In genomic region chr6:121333694-121334093, GRCh38 we compare ENCODE assay signal across 7 cellular contexts. TPM values are rescaled to one million over a fixed set of nuclear protein-coding genes. Genes with fewer than 3 reads are reported as not detected.
A peak's percentile ranks its signal among the peaks of the same experiment; 100 is the strongest.
DNase-seq lines count a peak whose midpoint lies in the region; ATAC-seq and TF ChIP-seq lines count a peak whose summit lies in the region.
"Not testable (repeated sequence)": the region's sequence is repeated elsewhere in the genome, so short reads cannot be mapped to it uniquely, and the experiment has no call there.

No MANE protein-coding gene starts in this region.

- not testable (repeated sequence) for TF ChIP-seq CTCF in PC-3 (conservative IDR thresholded peaks at IDR 0.05; ENCODE audit: low read depth, low read length); heart right ventricle (IDR thresholded peaks at IDR 0.05); smooth muscle cell (IDR thresholded peaks at IDR 0.05; ENCODE audit: borderline replicate concordance, insufficient read depth, poor library complexity, severe bottlenecking)

- intact Hi-C loops in PC-3 (cut with micrococcal nuclease); heart right ventricle (cut with DNase I): not testable (repeated sequence)
- intact Hi-C loops in naive thymus-derived CD4-positive, alpha-beta T cell (cut with micrococcal nuclease) = loop anchor here (1.0 to 10.0 kb wide), 7 partner anchors 15 to 1983 kb away; partner anchors contain the start of genes HSF2 (in 2 of the 2) and SERINC1 (in 2 of the 2)

- BruUV-seq in PC-3 (replicated peaks; lab: Mats Ljungman, UMichigan) = not testable (repeated sequence)

- H3K36me3 Mint-ChIP-seq in central memory CD8-positive, alpha-beta T cell (ENCODE audit: insufficient read depth); naive thymus-derived CD4-positive, alpha-beta T cell: not testable (repeated sequence)

- H3K4me3 ChIP-seq in GM08714 (ENCODE audit: low read length) = peak overlapping the region; percentile 78
- peak overlapping the region; percentile 98 for H3K4me3 ChIP-seq in PC-3 (ENCODE audit: low read length)
- peak overlapping the region in 8 of 10 donors; percentile 46 to 72 (median 70) for H3K4me3 ChIP-seq in heart right ventricle
- peak overlapping the region; percentile 74 for H3K4me3 ChIP-seq in naive thymus-derived CD4-positive, alpha-beta T cell (ENCODE audit: low read length)
- peak overlapping the region; percentile 60 for H3K4me3 ChIP-seq in smooth muscle cell

- CTCF ChIA-PET in PC-3 (lab: Charles Lee) = not testable (repeated sequence)
- CTCF ChIA-PET in naive thymus-derived CD4-positive, alpha-beta T cell (lab: Charles Lee) = interaction anchor here (1.5 kb wide), 1 partner anchor 14 kb away, joined by 5 read pairs; no protein-coding TSS in a partner anchor

- not testable (repeated sequence) for H3K9ac ChIP-seq in PC-3 (ENCODE audit: low read length)
- H3K9ac ChIP-seq in smooth muscle cell (ENCODE audit: low read depth) = peak overlapping the region; percentile 93

- H3K4me1 ChIP-seq in PC-3 (ENCODE audit: insufficient read depth, low read length) = peaks cover 10% of the 10 kb centered on the region; the same call in 1 of the 2 replicates
- H3K4me1 ChIP-seq in heart right ventricle = peaks cover 0 to 12% (median 5%) of the 10 kb centered on the region in 9 donors
- H3K4me1 ChIP-seq in naive thymus-derived CD4-positive, alpha-beta T cell (ENCODE audit: control insufficient read depth in 2 of 2, insufficient read depth in 2 of 2, low read length in 2 of 2) = not testable (repeated sequence)
- peaks cover 12% of the 10 kb centered on the region for H3K4me1 ChIP-seq in smooth muscle cell (ENCODE audit: low read depth)

- not testable (repeated sequence) for H3K27me3 Mint-ChIP-seq in central memory CD8-positive, alpha-beta T cell
- peaks cover 0 to 11% (median 0%) of the 10 kb centered on the region in 5 donors for H3K27me3 Mint-ChIP-seq in naive thymus-derived CD4-positive, alpha-beta T cell

- ATAC-seq in PC-3; central memory CD8-positive, alpha-beta T cell (replicated peaks; ENCODE audit: extremely low read depth, poor library complexity, severe bottlenecking); heart right ventricle; naive thymus-derived CD4-positive, alpha-beta T cell: not testable (repeated sequence)

- peak overlapping the region; percentile 90 for H3K4me3 Mint-ChIP-seq in central memory CD8-positive, alpha-beta T cell
- H3K4me3 Mint-ChIP-seq in naive thymus-derived CD4-positive, alpha-beta T cell = peak overlapping the region; percentile 86 to 99 (median 98)

- not testable (repeated sequence) for H3K9me3 ChIP-seq in PC-3 (ENCODE audit: low read length); heart right ventricle; naive thymus-derived CD4-positive, alpha-beta T cell (ENCODE audit: control insufficient read depth in 2 of 3, low read length in 3 of 3); smooth muscle cell (replicated peaks; ENCODE audit: low read depth)

- not testable (repeated sequence) for H3K36me3 ChIP-seq in PC-3 (ENCODE audit: low read depth, low read length); heart right ventricle; naive thymus-derived CD4-positive, alpha-beta T cell (ENCODE audit: control insufficient read depth in 2 of 3, insufficient read depth in 3 of 3, low read length in 3 of 3); smooth muscle cell (ENCODE audit: low read depth)

- H3F3A ChIP-seq in PC-3 (ENCODE audit: low read length, unreplicated experiment); smooth muscle cell (ENCODE audit: low read depth): not testable (repeated sequence)

- H2AFZ ChIP-seq in PC-3 (ENCODE audit: low read length) = peak overlapping the region; percentile 100
- peak overlapping the region; percentile 79 for H2AFZ ChIP-seq in smooth muscle cell (ENCODE audit: low read depth)

- not testable (repeated sequence) for H3K9me3 Mint-ChIP-seq in central memory CD8-positive, alpha-beta T cell; naive thymus-derived CD4-positive, alpha-beta T cell

- H3K9me2 ChIP-seq in PC-3 (replicated peaks; ENCODE audit: low read length) = not testable (repeated sequence)

- not testable (repeated sequence) for H3K79me2 ChIP-seq in PC-3 (ENCODE audit: low read length)
- peaks cover 13% of the 10 kb centered on the region for H3K79me2 ChIP-seq in smooth muscle cell (ENCODE audit: low read depth)

- not testable (repeated sequence) for H4K20me1 ChIP-seq in PC-3 (ENCODE audit: low read length); smooth muscle cell (ENCODE audit: low read depth)

- H3K4me2 ChIP-seq in PC-3 (ENCODE audit: low read length) (peak overlapping the region; percentile 100), smooth muscle cell (peak overlapping the region; percentile 86)

- 93 to 95% methylated on average over 28 of the region's 28 CpGs for WGBS in heart right ventricle, 2 donors
- 97% methylated on average over 28 of the region's 28 CpGs for WGBS in smooth muscle cell (ENCODE audit: low lambda C conversion rate)

- POLR2A ChIA-PET in PC-3 (lab: Charles Lee; ENCODE audit: unreplicated experiment) = not testable (repeated sequence)
- POLR2A ChIA-PET in naive thymus-derived CD4-positive, alpha-beta T cell (lab: Charles Lee) = interaction anchor here (0.9 to 1.2 kb wide), 2 partner anchors 14 to 28 kb away, joined by 3 to 6 read pairs; no protein-coding TSS in a partner anchor

- peaks cover 30% of the 10 kb centered on the region for H3K4me1 Mint-ChIP-seq in central memory CD8-positive, alpha-beta T cell
- peaks cover 16 to 45% (median 35%) of the 10 kb centered on the region in 7 donors for H3K4me1 Mint-ChIP-seq in naive thymus-derived CD4-positive, alpha-beta T cell

- not testable (repeated sequence) for DNase-seq in PC-3; central memory CD8-positive, alpha-beta T cell (ENCODE audit: low spot score in 2 of 2); smooth muscle cell (lab: John Stamatoyannopoulos, UW; ENCODE audit: unreplicated experiment)
- peak; percentile 17 for DNase-seq in activated CD8-positive, alpha-beta memory T cell treated with anti-CD3 and anti-CD28 coated beads, Interleukin-2, amount 50 U/mL, for 4 hours
- DNase-seq in heart right ventricle = peak in 1 of 2 donors; percentile 13
- DNase-seq in naive thymus-derived CD4-positive, alpha-beta T cell = peak in 2 of 9 donors; percentile 1 to 4

- H3K27ac ChIP-seq in PC-3 (ENCODE audit: low read length); smooth muscle cell (ENCODE audit: low read depth): not testable (repeated sequence)
- H3K27ac ChIP-seq in heart right ventricle = peak overlapping the region in 6 of 10 donors; percentile 90 to 98 (median 95)
- H3K27ac ChIP-seq in naive thymus-derived CD4-positive, alpha-beta T cell (ENCODE audit: low read depth, low read length) = peak overlapping the region; percentile 97

- not testable (repeated sequence) for H3K27me3 ChIP-seq in PC-3 (ENCODE audit: low read length); heart right ventricle; naive thymus-derived CD4-positive, alpha-beta T cell (ENCODE audit: control insufficient read depth in 2 of 2, insufficient read depth in 2 of 2, low read length in 2 of 2); smooth muscle cell (ENCODE audit: low read depth)

- peak overlapping the region; percentile 99 for H3K27ac Mint-ChIP-seq in central memory CD8-positive, alpha-beta T cell (ENCODE audit: low read depth)
- peak overlapping the region; percentile 43 to 100 (median 98) for H3K27ac Mint-ChIP-seq in naive thymus-derived CD4-positive, alpha-beta T cell

RNA-seq across cellular contexts. Expression of gene TBC1D32, which starts 0.6 kb away (rescaled TPM):
- total RNA-seq in PC-3 (2014; rRNA removed) = 2.7 and 5.4 TPM in 2 replicates
- 1 to 10 TPM; 1.2 to 4.6 (median 3.4) TPM for total RNA-seq in heart right ventricle
- polyA plus RNA-seq in heart right ventricle = under 1 TPM; 0.62 to 0.95 TPM
- 10 to 100 TPM; 12.5 to 17.7 (median 15.8) TPM for total RNA-seq in naive thymus-derived CD4-positive, alpha-beta T cell
- polyA plus RNA-seq in naive thymus-derived CD4-positive, alpha-beta T cell = 1 to 10 TPM; 2.2 to 2.5 TPM
- total RNA-seq in smooth muscle cell = 14.5 and 18.8 TPM in 2 replicates
- 4.2 and 4.4 TPM in 2 replicates for polyA plus RNA-seq in smooth muscle cell
